In genomic region chr10:32790483-32790882, GRCh38 we compare ENCODE assay signal across 2 cellular contexts.
TF ChIP-seq lines count a peak whose summit lies in the region.

No MANE protein-coding gene starts in this region.

TF ChIP-seq in IMR-90, 13 proteins besides CTCF, POLR2A, EP300 and RAD21 (continued from another document):
- TF ChIP-seq ELK1 (IDR thresholded peaks at IDR 0.05; ENCODE audit: borderline replicate concordance, low read depth, low read length) (no peak), BHLHE40 (IDR thresholded peaks at IDR 0.05; ENCODE audit: low read depth, low read length) (no peak), CHD1 (IDR thresholded peaks at IDR 0.05; ENCODE audit: low read depth, low read length) (no peak)

TF ChIP-seq in GM23338, 12 proteins besides CTCF, POLR2A, EP300 and RAD21:
- TF ChIP-seq REST (IDR thresholded peaks at IDR 0.05; ENCODE audit: unreplicated experiment) (no peak), ETS1 (IDR thresholded peaks at IDR 0.05) (no peak), ZNF331 (CRISPR knock-in tag; IDR thresholded peaks at IDR 0.05; ENCODE audit: low read depth) (no peak), POLR2AphosphoS5 (IDR thresholded peaks at IDR 0.05; ENCODE audit: low read depth) (no peak), EZH2 (IDR thresholded peaks at IDR 0.05; ENCODE audit: low read depth, unreplicated experiment) (no peak)
TF ChIP-seq in GM23338: peak in this region for 0.
